Comparison of ENCODE assay signal across 19 cellular contexts in the genomic region with DNA sequence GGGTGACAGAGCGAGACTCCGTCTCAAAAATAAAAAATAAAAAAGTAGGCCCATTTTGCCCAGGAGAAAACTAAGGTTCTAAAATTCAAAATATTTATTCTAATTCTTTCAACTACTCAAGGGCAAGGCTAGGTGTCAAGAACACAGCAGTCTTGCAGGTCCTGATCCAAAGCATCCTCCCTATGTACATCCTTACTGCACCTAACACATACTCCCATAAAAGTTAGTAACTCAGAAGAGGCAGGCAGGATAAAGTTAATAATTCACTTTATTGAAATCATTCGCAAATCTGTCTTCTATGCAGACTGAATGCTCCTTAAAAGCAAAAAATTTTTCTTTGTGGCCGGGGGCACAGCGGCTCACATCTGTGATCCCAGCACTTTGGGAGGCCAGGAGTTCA.
"Had no signal": no experiment of that assay in that cellular context is flagged by ENCODE, and none has a peak within 500 bp of the region (broad histone marks: within the 10 kb centered on the region; RNA-seq: fewer than 3 reads in every experiment).

No MANE protein-coding gene starts in this region.

- H3K4me3 Mint-ChIP-seq: mesothelial cell of epicardium; nephron; neural progenitor cell; stimulated activated naive B cell treated with anti-CD40 and anti-IgM and Interleukin-4, amounts not matched to agents 10 μg/mL and 1 μg/mL and 100 μg/mL, for 72 hours; stimulated activated naive CD8-positive, alpha-beta T cell treated with anti-CD3 and anti-CD28 coated beads, Interleukin-15, Interleukin-2, amounts not matched to agents 100 ng/mL and 50 ng/mL, for 24 hours; type B pancreatic cell had no signal

- H2AFZ ChIP-seq: neural progenitor cell, parathyroid adenoma had no signal

- DNase-seq: dorsolateral prefrontal cortex; effector CD4-positive, alpha-beta T cell; gastrocnemius medialis; head of caudate nucleus; kidney; left lung; mesenchymal stem cell; naive thymus-derived CD4-positive, alpha-beta T cell; spleen; stimulated activated naive B cell treated with anti-CD40 and anti-IgM and Interleukin-4, amounts not matched to agents 10 μg/mL and 1 μg/mL and 100 μg/mL, for 72 hours had no signal

- H3K27ac Mint-ChIP-seq: mesothelial cell of epicardium; naive thymus-derived CD4-positive, alpha-beta T cell; nephron; neural progenitor cell; progenitor cell of endocrine pancreas; stimulated activated naive B cell treated with anti-CD40 and anti-IgM and Interleukin-4, amounts not matched to agents 10 μg/mL and 1 μg/mL and 100 μg/mL, for 72 hours; stimulated activated naive CD8-positive, alpha-beta T cell treated with anti-CD3 and anti-CD28 coated beads, Interleukin-15, Interleukin-2, amounts not matched to agents 100 ng/mL and 50 ng/mL, for 24 hours; type B pancreatic cell had no signal

- H3K9me3 ChIP-seq: gastrocnemius medialis, left lung, right atrium auricular region, spleen, suprapubic skin had no signal

- H3K4me1 ChIP-seq: parathyroid adenoma had no signal

- H3K27ac ChIP-seq: dorsolateral prefrontal cortex, left lung, neural progenitor cell, parathyroid adenoma, right atrium auricular region, suprapubic skin had no signal

- H3K9ac ChIP-seq: neural progenitor cell, parathyroid adenoma had no signal

- H3K4me1 Mint-ChIP-seq: nephron, neural progenitor cell had no signal

- H3K4me2 ChIP-seq: neural progenitor cell had no signal

- H3K4me3 ChIP-seq: dorsolateral prefrontal cortex, gastrocnemius medialis, left lung, neural progenitor cell, right atrium auricular region, spleen, suprapubic skin had no signal

- H3K27me3 ChIP-seq: dorsolateral prefrontal cortex, gastrocnemius medialis, left lung, neural progenitor cell, right atrium auricular region, spleen, suprapubic skin had no signal

- H3K27me3 Mint-ChIP-seq: naive thymus-derived CD4-positive, alpha-beta T cell; progenitor cell of endocrine pancreas; stimulated activated naive B cell treated with anti-CD40 and anti-IgM and Interleukin-4, amounts not matched to agents 10 μg/mL and 1 μg/mL and 100 μg/mL, for 72 hours; stimulated activated naive CD8-positive, alpha-beta T cell treated with anti-CD3 and anti-CD28 coated beads, Interleukin-15, Interleukin-2, amounts not matched to agents 100 ng/mL and 50 ng/mL, for 24 hours; type B pancreatic cell had no signal

- H3K9me3 Mint-ChIP-seq: mesothelial cell of epicardium; naive thymus-derived CD4-positive, alpha-beta T cell; nephron; stimulated activated naive B cell treated with anti-CD40 and anti-IgM and Interleukin-4, amounts not matched to agents 10 μg/mL and 1 μg/mL and 100 μg/mL, for 72 hours; stimulated activated naive CD8-positive, alpha-beta T cell treated with anti-CD3 and anti-CD28 coated beads, Interleukin-15, Interleukin-2, amounts not matched to agents 100 ng/mL and 50 ng/mL, for 24 hours; type B pancreatic cell had no signal
